In the genomic region with DNA sequence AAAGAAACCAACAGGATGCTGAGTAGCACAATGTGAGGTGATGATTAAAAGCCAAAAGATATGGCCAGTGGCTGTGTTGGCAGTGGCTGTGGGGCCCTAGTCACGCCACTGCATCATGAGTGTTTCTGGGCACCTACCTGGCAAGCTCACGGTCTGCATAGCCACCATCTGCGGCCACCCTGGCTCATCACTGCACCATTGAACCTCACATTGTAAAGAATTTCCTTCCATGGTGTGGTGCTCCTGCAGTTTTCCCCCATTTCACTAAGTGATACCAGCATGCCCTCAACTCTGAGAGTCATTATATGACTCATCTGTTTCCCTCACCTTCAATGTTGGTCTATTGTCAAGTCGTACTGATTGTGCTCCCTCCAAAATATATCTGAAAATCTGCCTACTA, we compare ENCODE assay signal across 12 cellular contexts. TPM values are rescaled to one million over a fixed set of nuclear protein-coding genes. Genes with fewer than 3 reads are reported as not detected.
DNase-seq lines count a peak whose midpoint lies in the region; ATAC-seq and TF ChIP-seq lines count a peak whose summit lies in the region.
"Had no signal": no experiment of that assay in that cellular context is flagged by ENCODE, and none has a peak within 500 bp of the region (broad histone marks: within the 10 kb centered on the region; RNA-seq: fewer than 3 reads in every experiment).

No MANE protein-coding gene starts in this region.

- intact Hi-C loops in PC-9 (cut with micrococcal nuclease; ENCODE audit: unreplicated experiment) = no loop called here
- intact Hi-C loops in CD8-positive, alpha-beta T cell (cut with DNase I, micrococcal nuclease) = no loop called here

- no peak for DNase-seq in activated naive CD8-positive, alpha-beta T cell treated with anti-CD3 and anti-CD28 coated beads for 36 hours
- DNase-seq in PC-9 (no peak), nucleus accumbens (lab: John Stamatoyannopoulos, UW) (no peak)
- DNase-seq in stimulated activated CD4-positive, alpha-beta T cell treated with anti-CD3 and anti-CD28 coated beads, Interleukin-1b, Interleukin-23, amount 100 ng/mL, for 48 hours = no peak
- DNase-seq in CD8-positive, alpha-beta T cell = no peak
- DNase-seq: activated CD8-positive, alpha-beta memory T cell treated with anti-CD3 and anti-CD28 coated beads for 24 hours; transverse colon had no signal

- H2AFZ ChIP-seq in PC-9 = no peak overlapping the region

- no peak overlapping the region for H3K4me3 ChIP-seq in PC-9
- H3K4me3 ChIP-seq in CD8-positive, alpha-beta T cell (ENCODE audit: low read depth, low read length) = no peak overlapping the region
- H3K4me3 ChIP-seq: breast epithelium, K562, transverse colon had no signal

- peaks cover 67% of the 10 kb centered on the region for H3K4me1 Mint-ChIP-seq in activated naive CD8-positive, alpha-beta T cell treated with anti-CD3 and anti-CD28 coated beads for 36 hours
- H3K4me1 Mint-ChIP-seq in CD8-positive, alpha-beta T cell (ENCODE audit: low read depth) = peaks cover 11% of the 10 kb centered on the region

- no peaks in the 10 kb centered on the region for H3K9me3 ChIP-seq in PC-9 (ENCODE audit: insufficient read depth, low read depth)
- H3K9me3 ChIP-seq in CD8-positive, alpha-beta T cell (ENCODE audit: low read length) = no peaks in the 10 kb centered on the region
- H3K9me3 ChIP-seq: breast epithelium, transverse colon had no signal

- no peak overlapping the region for H3K27ac ChIP-seq in PC-9
- no peak overlapping the region for H3K27ac ChIP-seq in CD8-positive, alpha-beta T cell (ENCODE audit: low read depth, low read length)
- H3K27ac ChIP-seq: breast epithelium, transverse colon had no signal

- no peaks in the 10 kb centered on the region for H3K79me2 ChIP-seq in PC-9 (ENCODE audit: low read depth)

- BruUV-seq in PC-9 (replicated peaks; lab: Mats Ljungman, UMichigan) = no TSS peak

- H3K4me3 Mint-ChIP-seq in activated naive CD8-positive, alpha-beta T cell treated with anti-CD3 and anti-CD28 coated beads for 36 hours = no peak overlapping the region
- no peak overlapping the region for H3K4me3 Mint-ChIP-seq in CD8-positive, alpha-beta T cell

- no peak overlapping the region for H3K4me2 ChIP-seq in PC-9

- H3K4me1 ChIP-seq in PC-9 (replicated peaks; ENCODE audit: insufficient read depth) = no peaks in the 10 kb centered on the region
- H3K4me1 ChIP-seq in CD8-positive, alpha-beta T cell (ENCODE audit: insufficient read depth, low read length) = peaks cover 9% of the 10 kb centered on the region
- H3K4me1 ChIP-seq: breast epithelium, transverse colon had no signal

- no peaks in the 10 kb centered on the region for H4K20me1 ChIP-seq in PC-9 (ENCODE audit: insufficient read depth)

- no peaks in the 10 kb centered on the region for H3K36me3 ChIP-seq in PC-9 (ENCODE audit: low read depth)
- no peaks in the 10 kb centered on the region for H3K36me3 ChIP-seq in CD8-positive, alpha-beta T cell (ENCODE audit: insufficient read depth, low read length)
- H3K36me3 ChIP-seq: breast epithelium, transverse colon had no signal

- ATAC-seq in GM19023 (IDR thresholded peaks at IDR 0.05; ENCODE audit: unreplicated experiment) = peak; percentile 38
- peak; percentile 53 for ATAC-seq in GM21717 (IDR thresholded peaks at IDR 0.05; ENCODE audit: unreplicated experiment)
- peak; percentile 31 for ATAC-seq in HG03139 (IDR thresholded peaks at IDR 0.05; ENCODE audit: unreplicated experiment)
- no peak for ATAC-seq in CD8-positive, alpha-beta T cell
- ATAC-seq: K562 had no signal

- no peak for TF ChIP-seq CTCF in PC-9 (conservative IDR thresholded peaks at IDR 0.05)
- no peak for TF ChIP-seq CTCF in CD8-positive, alpha-beta T cell (IDR thresholded peaks at IDR 0.05)

- no peaks in the 10 kb centered on the region for H3K27me3 ChIP-seq in PC-9 (ENCODE audit: insufficient read depth, low read depth)
- no peaks in the 10 kb centered on the region for H3K27me3 ChIP-seq in CD8-positive, alpha-beta T cell (ENCODE audit: insufficient read depth, low read length)
- H3K27me3 ChIP-seq: breast epithelium, transverse colon had no signal

- H3K27ac Mint-ChIP-seq in activated naive CD8-positive, alpha-beta T cell treated with anti-CD3 and anti-CD28 coated beads for 36 hours = peak overlapping the region; percentile 84
- no peak overlapping the region for H3K27ac Mint-ChIP-seq in CD8-positive, alpha-beta T cell

- peaks cover 7% of the 10 kb centered on the region for H3K36me3 Mint-ChIP-seq in activated naive CD8-positive, alpha-beta T cell treated with anti-CD3 and anti-CD28 coated beads for 36 hours
- H3K36me3 Mint-ChIP-seq in CD8-positive, alpha-beta T cell = no peaks in the 10 kb centered on the region

- POLR2A ChIA-PET in PC-9 (lab: Charles Lee; ENCODE audit: unreplicated experiment) = no interaction called here
- POLR2A ChIA-PET in CD8-positive, alpha-beta T cell (lab: Charles Lee) = no interaction called here

- peaks cover 16% of the 10 kb centered on the region for H3K9me3 Mint-ChIP-seq in activated naive CD8-positive, alpha-beta T cell treated with anti-CD3 and anti-CD28 coated beads for 36 hours
- no peaks in the 10 kb centered on the region for H3K9me3 Mint-ChIP-seq in CD8-positive, alpha-beta T cell

- no peaks in the 10 kb centered on the region for H3K9me2 ChIP-seq in PC-9 (ENCODE audit: insufficient read depth)

- H3K27me3 Mint-ChIP-seq in activated naive CD8-positive, alpha-beta T cell treated with anti-CD3 and anti-CD28 coated beads for 36 hours = no peaks in the 10 kb centered on the region
- no peaks in the 10 kb centered on the region for H3K27me3 Mint-ChIP-seq in CD8-positive, alpha-beta T cell (ENCODE audit: low read depth)

- CTCF ChIA-PET in PC-9 (lab: Charles Lee) = no interaction called here
- CTCF ChIA-PET in CD8-positive, alpha-beta T cell (lab: Charles Lee) = no interaction called here

- H3F3A ChIP-seq in PC-9 (ENCODE audit: insufficient read depth, low read depth) = no peaks in the 10 kb centered on the region

RNA-seq across cellular contexts. Expression of gene CLNK, which starts 45.5 kb away (rescaled TPM):
- total RNA-seq in activated naive CD8-positive, alpha-beta T cell treated with anti-CD3 and anti-CD28 coated beads for 36 hours = under 1 TPM; 0.32 to 0.35 TPM
- total RNA-seq in PC-9 (2021) = not detected in 2 replicates
- not detected for total RNA-seq in CD8-positive, alpha-beta T cell
- total RNA-seq: K562 had no signal
